ENCODE assay signal across 8 cellular contexts in genomic region chr3:48472923-48473616, GRCh38. TPM values are rescaled to one million over a fixed set of nuclear protein-coding genes. Genes with fewer than 3 reads are reported as not detected.
DNase-seq lines count a peak whose midpoint lies in the region; ATAC-seq and TF ChIP-seq lines count a peak whose summit lies in the region.

No MANE protein-coding gene starts in this region.

- peak; percentile 29 for TF ChIP-seq CTCF in foreskin fibroblast (IDR thresholded peaks at IDR 0.05; ENCODE audit: low read depth, low read length)
- peak; percentile 62 for TF ChIP-seq CTCF in neural cell (IDR thresholded peaks at IDR 0.05; ENCODE audit: poor library complexity, severe bottlenecking)

- no peaks in the 10 kb centered on the region for H3K36me3 ChIP-seq in neural cell (ENCODE audit: insufficient read depth, low read length)

- H3K4me3 ChIP-seq in foreskin fibroblast (ENCODE audit: low read depth in 1 of 2, low read length in 2 of 2) = peak overlapping the region; percentile 91 to 99
- H3K4me3 ChIP-seq in neural cell (ENCODE audit: low read length) = peak overlapping the region; percentile 73

- H3K9me3 ChIP-seq in neural cell (ENCODE audit: low read length) = no peaks in the 10 kb centered on the region

- peak; percentile 97 for TF ChIP-seq POLR2A in Raji (IDR thresholded peaks at IDR 0.05; ENCODE audit: insufficient read depth, low read depth, low read length)

- H3F3A ChIP-seq in neural cell (ENCODE audit: insufficient read depth, low read length, poor library complexity, severe bottlenecking) = no peaks in the 10 kb centered on the region

- no peaks in the 10 kb centered on the region for H3K27me3 ChIP-seq in neural cell (ENCODE audit: insufficient read depth, low read depth, low read length)

- TF ChIP-seq EP300 in neural cell (conservative IDR thresholded peaks at IDR 0.05; ENCODE audit: poor library complexity, severe bottlenecking) = peak; percentile 38

- peak overlapping the region; percentile 97 to 99 for H3K27ac Mint-ChIP-seq in stimulated activated naive CD8-positive, alpha-beta T cell treated with anti-CD3 and anti-CD28 coated beads, Interleukin-15, amount 100 ng/mL, for 72 hours

- H2AFZ ChIP-seq in neural cell (ENCODE audit: low read depth, low read length) = peak overlapping the region; percentile 99

- peak; percentile 80 for ATAC-seq in GM21737 (IDR thresholded peaks at IDR 0.05; ENCODE audit: unreplicated experiment)
- ATAC-seq in stimulated activated naive CD8-positive, alpha-beta T cell treated with anti-CD3 and anti-CD28 coated beads, Interleukin-15, amount 100 ng/mL, for 72 hours = peak; percentile 93

- peak overlapping the region; percentile 90 for H3K9ac ChIP-seq in neural cell (ENCODE audit: low read length)

- no peaks in the 10 kb centered on the region for H3K9me2 ChIP-seq in neural cell (ENCODE audit: insufficient read depth, low read length)

- H3K4me2 ChIP-seq in neural cell (ENCODE audit: low read length) = peak overlapping the region; percentile 77

- H4K20me1 ChIP-seq in neural cell (ENCODE audit: insufficient read depth) = no peaks in the 10 kb centered on the region

- peak overlapping the region; percentile 89 for H3K27ac ChIP-seq in neural cell (ENCODE audit: low read length)

- no peaks in the 10 kb centered on the region for H3K27me3 Mint-ChIP-seq in stimulated activated naive CD8-positive, alpha-beta T cell treated with anti-CD3 and anti-CD28 coated beads, Interleukin-15, amount 100 ng/mL, for 72 hours

- peaks cover 67% of the 10 kb centered on the region for H3K4me1 Mint-ChIP-seq in stimulated activated naive CD8-positive, alpha-beta T cell treated with anti-CD3 and anti-CD28 coated beads, Interleukin-15, amount 100 ng/mL, for 72 hours

- peak overlapping the region; percentile 74 to 91 for H3K4me3 Mint-ChIP-seq in stimulated activated naive CD8-positive, alpha-beta T cell treated with anti-CD3 and anti-CD28 coated beads, Interleukin-15, amount 100 ng/mL, for 72 hours

- DNase-seq in EH (ENCODE audit: low read depth) (peak; percentile 94), KG1 (lab: John Stamatoyannopoulos, UW) (peak; percentile 92), foreskin fibroblast (peak; percentile 86 to 95)
- peak; percentile 97 for DNase-seq in activated effector memory CD4-positive, alpha-beta T cell treated with anti-CD3 and anti-CD28 coated beads, Interleukin-2, amount 50 U/mL, for 16 hours
- DNase-seq in stimulated activated naive CD8-positive, alpha-beta T cell treated with anti-CD3 and anti-CD28 coated beads, Interleukin-15, amount 100 ng/mL, for 72 hours = peak; percentile 93 to 98

- TF ChIP-seq RAD21 in neural cell (conservative IDR thresholded peaks at IDR 0.05) = no peak

- peaks cover 15% of the 10 kb centered on the region for H3K79me2 ChIP-seq in neural cell (replicated peaks; ENCODE audit: insufficient read depth, low read length)

- no peaks in the 10 kb centered on the region for H3K9me3 Mint-ChIP-seq in stimulated activated naive CD8-positive, alpha-beta T cell treated with anti-CD3 and anti-CD28 coated beads, Interleukin-15, amount 100 ng/mL, for 72 hours

TF ChIP-seq in neural cell, 6 proteins besides CTCF, POLR2A, EP300 and RAD21:
- TF ChIP-seq TAF1 (IDR thresholded peaks at IDR 0.05; ENCODE audit: low read depth) = peak; percentile 24
- TF ChIP-seq, protein P1, sequence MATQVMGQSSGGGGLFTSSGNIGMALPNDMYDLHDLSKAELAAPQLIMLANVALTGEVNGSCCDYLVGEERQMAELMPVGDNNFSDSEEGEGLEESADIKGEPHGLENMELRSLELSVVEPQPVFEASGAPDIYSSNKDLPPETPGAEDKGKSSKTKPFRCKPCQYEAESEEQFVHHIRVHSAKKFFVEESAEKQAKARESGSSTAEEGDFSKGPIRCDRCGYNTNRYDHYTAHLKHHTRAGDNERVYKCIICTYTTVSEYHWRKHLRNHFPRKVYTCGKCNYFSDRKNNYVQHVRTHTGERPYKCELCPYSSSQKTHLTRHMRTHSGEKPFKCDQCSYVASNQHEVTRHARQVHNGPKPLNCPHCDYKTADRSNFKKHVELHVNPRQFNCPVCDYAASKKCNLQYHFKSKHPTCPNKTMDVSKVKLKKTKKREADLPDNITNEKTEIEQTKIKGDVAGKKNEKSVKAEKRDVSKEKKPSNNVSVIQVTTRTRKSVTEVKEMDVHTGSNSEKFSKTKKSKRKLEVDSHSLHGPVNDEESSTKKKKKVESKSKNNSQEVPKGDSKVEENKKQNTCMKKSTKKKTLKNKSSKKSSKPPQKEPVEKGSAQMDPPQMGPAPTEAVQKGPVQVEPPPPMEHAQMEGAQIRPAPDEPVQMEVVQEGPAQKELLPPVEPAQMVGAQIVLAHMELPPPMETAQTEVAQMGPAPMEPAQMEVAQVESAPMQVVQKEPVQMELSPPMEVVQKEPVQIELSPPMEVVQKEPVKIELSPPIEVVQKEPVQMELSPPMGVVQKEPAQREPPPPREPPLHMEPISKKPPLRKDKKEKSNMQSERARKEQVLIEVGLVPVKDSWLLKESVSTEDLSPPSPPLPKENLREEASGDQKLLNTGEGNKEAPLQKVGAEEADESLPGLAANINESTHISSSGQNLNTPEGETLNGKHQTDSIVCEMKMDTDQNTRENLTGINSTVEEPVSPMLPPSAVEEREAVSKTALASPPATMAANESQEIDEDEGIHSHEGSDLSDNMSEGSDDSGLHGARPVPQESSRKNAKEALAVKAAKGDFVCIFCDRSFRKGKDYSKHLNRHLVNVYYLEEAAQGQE (IDR thresholded peaks at IDR 0.05; ENCODE audit: borderline replicate concordance) = peak; percentile 71
- no peak for TF ChIP-seq SMC3 (conservative IDR thresholded peaks at IDR 0.05; ENCODE audit: poor library complexity)
- TF ChIP-seq EZH2 (IDR thresholded peaks at IDR 0.05; ENCODE audit: borderline replicate concordance, insufficient read depth, low read length, poor library complexity, severe bottlenecking) = no peak
- TF ChIP-seq POLR2AphosphoS5 (IDR thresholded peaks at IDR 0.05) = peak; percentile 84
- peak; percentile 75 for TF ChIP-seq MXI1 (conservative IDR thresholded peaks at IDR 0.05; ENCODE audit: poor library complexity, severe bottlenecking)

RNA-seq across cellular contexts. Expression of gene ATRIP, which starts 26.5 kb away (rescaled TPM):
- 10.3 and 11.1 TPM in 2 replicates for polyA plus RNA-seq in neural cell
- polyA minus RNA-seq in neural cell = 10.2 and 13.1 TPM in 2 replicates

RNA-seq across cellular contexts. Expression of gene SHISA5, which starts 30.9 kb away (rescaled TPM):
- 121 and 142 TPM in 2 replicates for polyA plus RNA-seq in neural cell
- 83.9 and 85.0 TPM in 2 replicates for polyA minus RNA-seq in neural cell

RNA-seq across cellular contexts. Expression of gene TMA7, which starts 33.0 kb away (rescaled TPM):
- 1,717 and 1,747 TPM in 2 replicates for polyA plus RNA-seq in neural cell
- 238 TPM in 2 replicates for polyA minus RNA-seq in neural cell

RNA-seq across cellular contexts. Expression of gene CCDC51, which starts 33.2 kb away (rescaled TPM):
- polyA plus RNA-seq in neural cell = 27.2 and 29.0 TPM in 2 replicates
- polyA minus RNA-seq in neural cell = 20.8 and 21.9 TPM in 2 replicates

RNA-seq across cellular contexts. Expression of gene PLXNB1, which starts 43.2 kb away (rescaled TPM):
- polyA plus RNA-seq in neural cell = 134 and 148 TPM in 2 replicates
- 88.2 and 112 TPM in 2 replicates for polyA minus RNA-seq in neural cell

Comparison
In these comparisons a context has a peak if more than half of its experiments do, and no peak if none do; other contexts are left out.
1. Peak in every context shown above with its lines: DNase-seq, ATAC-seq, H3K4me3 ChIP-seq and H3K27ac ChIP-seq.